8 cellular contexts compared by ENCODE assay signal in genomic region chr11:86116386-86116726, GRCh38. TPM values are rescaled to one million over a fixed set of nuclear protein-coding genes. Genes with fewer than 3 reads are reported as not detected.
A peak's percentile ranks its signal among the peaks of the same experiment; 100 is the strongest.
DNase-seq lines count a peak whose midpoint lies in the region; ATAC-seq, FAIRE-seq and TF ChIP-seq lines count a peak whose summit lies in the region.

No MANE protein-coding gene starts in this region.

- H3K36me3 ChIP-seq in keratinocyte (ENCODE audit: control insufficient read depth in 2 of 2, extremely low read depth in 1 of 2, insufficient read depth in 2 of 2, low read length in 2 of 2): no peaks in the 10 kb centered on the region
- H3K36me3 ChIP-seq in A673 (ENCODE audit: insufficient read depth, low read length, poor library complexity, severe bottlenecking): no peaks in the 10 kb centered on the region

- intact Hi-C loops in activated naive CD4-positive, alpha-beta T cell treated with anti-CD3 and anti-CD28 coated beads for 36 hours (cut with micrococcal nuclease): loop anchor here (1.0 to 2.0 kb wide), 9 partner anchors 8 to 488 kb away; partner anchors contain the start of genes PICALM and TMEM126B
- intact Hi-C loops in activated B cell treated with CpG ODN at 0.5 μM for 24 hours (cut with micrococcal nuclease) (loop anchor here (1.0 to 2.0 kb wide), 5 partner anchors 16 to 77 kb away; partner anchors contain the start of gene PICALM), A673 (cut with micrococcal nuclease; ENCODE audit: unreplicated experiment) (no loop called here)

- no peaks in the 10 kb centered on the region for H3K36me3 Mint-ChIP-seq in activated naive CD4-positive, alpha-beta T cell treated with anti-CD3 and anti-CD28 coated beads for 36 hours (ENCODE audit: low read depth)
- H3K36me3 Mint-ChIP-seq in activated B cell treated with CpG ODN at 0.5 μM for 24 hours (ENCODE audit: low read depth): no peaks in the 10 kb centered on the region

- dilution Hi-C loops in keratinocyte (cut with MboI; ENCODE audit: extremely low pct_ligation_motif_present, low sequenced_read_pairs): no loop called here

- H3K27ac ChIP-seq in keratinocyte (ENCODE audit: control insufficient read depth, insufficient read depth, low read length): peak overlapping the region; percentile 86
- H3K27ac ChIP-seq in A673 (ENCODE audit: low read depth, low read length, poor library complexity, severe bottlenecking): no peak overlapping the region

- CTCF ChIA-PET in activated naive CD4-positive, alpha-beta T cell treated with anti-CD3 and anti-CD28 coated beads for 36 hours (lab: Charles Lee): interaction anchor here (1.1 to 4.1 kb wide), 6 partner anchors 8 to 77 kb away, joined by 3 to 14 read pairs (median 4); no protein-coding TSS in a partner anchor
- CTCF ChIA-PET in activated B cell treated with CpG ODN at 0.5 μM for 24 hours (lab: Charles Lee) (interaction anchor here (2.3 to 3.1 kb wide), 3 partner anchors 48 to 77 kb away, joined by 5 to 17 read pairs (median 11); partner anchors contain the start of gene PICALM), A673 (lab: Charles Lee) (interaction anchor here (0.5 kb wide), 1 partner anchor 16 kb away, joined by 5 read pairs; no protein-coding TSS in a partner anchor)

- no peaks in the 10 kb centered on the region for H4K20me1 ChIP-seq in keratinocyte (ENCODE audit: control insufficient read depth, extremely low read depth, insufficient read depth, low read length)

- H3K27ac Mint-ChIP-seq in activated naive CD4-positive, alpha-beta T cell treated with anti-CD3 and anti-CD28 coated beads for 36 hours: peak overlapping the region; percentile 17
- H3K27ac Mint-ChIP-seq in activated B cell treated with CpG ODN at 0.5 μM for 24 hours: peak overlapping the region; percentile 87

- H2AFZ ChIP-seq in keratinocyte (ENCODE audit: control insufficient read depth, low read length): peak overlapping the region; percentile 31

- H3K27me3 ChIP-seq in keratinocyte (ENCODE audit: control insufficient read depth, extremely low read depth, insufficient read depth, low read length) (no peaks in the 10 kb centered on the region), A673 (replicated peaks; ENCODE audit: insufficient read depth, low read depth, low read length, poor library complexity) (no peaks in the 10 kb centered on the region)

- FAIRE-seq in keratinocyte (lab: Jason Lieb, UNC): no peak

- peak; percentile 57 for DNase-seq in activated naive CD4-positive, alpha-beta T cell treated with anti-CD3 and anti-CD28 coated beads for 36 hours
- no peak for DNase-seq in activated naive CD4-positive, alpha-beta T cell (lab: John Stamatoyannopoulos, UW)
- DNase-seq in activated B cell treated with CpG ODN at 0.5 μM for 24 hours: no peak
- DNase-seq in keratinocyte (ENCODE audit: low read depth, low spot score): no peak
- no peak for DNase-seq in NCI-H2171 treated with DMSO at 0.1 percent for 48 hours (lab: John Stamatoyannopoulos, UW)
- no peak for DNase-seq in NCI-H1436 (lab: John Stamatoyannopoulos, UW)
- no peak for DNase-seq in A673 (ENCODE audit: low spot score)

- no TSS peak for BruUV-seq in A673 (replicated peaks; lab: Mats Ljungman, UMichigan)

- H3K9me1 ChIP-seq in keratinocyte (ENCODE audit: control insufficient read depth, extremely low read depth, insufficient read depth, low read length): no peaks in the 10 kb centered on the region

- ATAC-seq in HG03025 (IDR thresholded peaks at IDR 0.05; ENCODE audit: low FRiP score, unreplicated experiment) (peak; percentile 88), activated B cell treated with CpG ODN at 0.5 μM for 24 hours (ENCODE audit: low read depth) (peak; percentile 95)

- peak overlapping the region; percentile 68 for H3K9ac ChIP-seq in keratinocyte (ENCODE audit: control insufficient read depth, extremely low read depth, insufficient read depth, low read length)

- H3K27me3 Mint-ChIP-seq in activated naive CD4-positive, alpha-beta T cell treated with anti-CD3 and anti-CD28 coated beads for 36 hours (ENCODE audit: low read depth): peaks cover 5% of the 10 kb centered on the region
- H3K27me3 Mint-ChIP-seq in activated B cell treated with CpG ODN at 0.5 μM for 24 hours: no peaks in the 10 kb centered on the region

- H3K4me1 Mint-ChIP-seq in activated naive CD4-positive, alpha-beta T cell treated with anti-CD3 and anti-CD28 coated beads for 36 hours (ENCODE audit: low read depth): peaks cover 28% of the 10 kb centered on the region
- peaks cover 21% of the 10 kb centered on the region for H3K4me1 Mint-ChIP-seq in activated B cell treated with CpG ODN at 0.5 μM for 24 hours

- no peak for TF ChIP-seq CTCF in activated B cell treated with CpG ODN at 0.5 μM for 24 hours (IDR thresholded peaks at IDR 0.05)
- TF ChIP-seq CTCF in keratinocyte (optimal IDR thresholded peaks at IDR 0.05 in 1 of 3, IDR thresholded peaks at IDR 0.05 in 1 of 3, conservative IDR thresholded peaks at IDR 0.05 in 1 of 3; ENCODE audit: extremely low read depth in 1 of 3, insufficient read depth in 2 of 3, low read length in 3 of 3): no peak
- TF ChIP-seq CTCF in A673 (conservative IDR thresholded peaks at IDR 0.05; ENCODE audit: low read depth, low read length): no peak

- H3K4me1 ChIP-seq in keratinocyte (ENCODE audit: control insufficient read depth, extremely low read depth, insufficient read depth, low read length) (peaks cover 25% of the 10 kb centered on the region), A673 (ENCODE audit: insufficient read depth, low read length, poor library complexity, severe bottlenecking) (no peaks in the 10 kb centered on the region)

- H3K9me3 ChIP-seq in keratinocyte (ENCODE audit: control insufficient read depth, low read depth, low read length) (no peaks in the 10 kb centered on the region), A673 (ENCODE audit: low read depth, low read length, poor library complexity, severe bottlenecking) (no peaks in the 10 kb centered on the region)

- no peak overlapping the region for H3K4me3 Mint-ChIP-seq in activated naive CD4-positive, alpha-beta T cell treated with anti-CD3 and anti-CD28 coated beads for 36 hours
- H3K4me3 Mint-ChIP-seq in activated B cell treated with CpG ODN at 0.5 μM for 24 hours: peak overlapping the region; percentile 46

- H3K4me2 ChIP-seq in keratinocyte (ENCODE audit: control insufficient read depth, extremely low read depth, insufficient read depth, low read depth, low read length): peak overlapping the region; percentile 67

- H3K9me3 Mint-ChIP-seq in activated naive CD4-positive, alpha-beta T cell treated with anti-CD3 and anti-CD28 coated beads for 36 hours: no peaks in the 10 kb centered on the region
- H3K9me3 Mint-ChIP-seq in activated B cell treated with CpG ODN at 0.5 μM for 24 hours: no peaks in the 10 kb centered on the region

- H3K4me3 ChIP-seq in keratinocyte (ENCODE audit: control insufficient read depth in 2 of 3, extremely low read depth in 1 of 3, insufficient read depth in 2 of 3, low read depth in 1 of 3, low read length in 3 of 3) (peak overlapping the region in 1 of 3 experiments; percentile 16), A673 (ENCODE audit: low read depth, low read length, poor library complexity, severe bottlenecking) (no peak overlapping the region)

- POLR2A ChIA-PET in activated B cell treated with CpG ODN at 0.5 μM for 24 hours (lab: Charles Lee) (interaction anchor here (0.5 to 3.0 kb wide), 8 partner anchors 12 to 188 kb away, joined by 3 to 16 read pairs (median 4); partner anchors contain the start of gene PICALM), A673 (lab: Charles Lee; ENCODE audit: low non-redundant PET) (interaction anchor here (0.6 kb wide), 1 partner anchor 18 kb away, joined by 13 read pairs; no protein-coding TSS in a partner anchor)

- no peaks in the 10 kb centered on the region for H3K79me2 ChIP-seq in keratinocyte (ENCODE audit: control insufficient read depth, insufficient read depth, low read length)

RNA-seq across cellular contexts. Expression of gene PICALM, which starts 47.5 kb away (rescaled TPM):
- total RNA-seq in activated naive CD4-positive, alpha-beta T cell treated with anti-CD3 and anti-CD28 coated beads for 36 hours: 10 to 100 TPM; 38.6 to 42.3 TPM
- total RNA-seq in activated B cell treated with CpG ODN at 0.5 μM for 24 hours (118 and 139 TPM in 2 replicates), A673 (2021) (168 and 174 TPM in 2 replicates)
- polyA plus RNA-seq in keratinocyte: 265 to 313 TPM (median 293 TPM) in 3 replicates
- 265 TPM for polyA plus RNA-seq in keratinocyte (2011; ENCODE audit: low read depth)
- polyA plus RNA-seq in keratinocyte (2011; cell fraction: cytosol; rRNA removed): 168 and 340 TPM in 2 replicates
- polyA plus RNA-seq in keratinocyte (2011; cell fraction: nucleus; rRNA removed): 353 and 393 TPM in 2 replicates
- polyA plus RNA-seq in keratinocyte (2012; ENCODE audit: low replicate concordance): 125 and 152 TPM in 2 replicates
- 198 to 513 TPM (median 466 TPM) in 3 replicates for polyA minus RNA-seq in keratinocyte
- 283 TPM for polyA minus RNA-seq in keratinocyte (2011; cell fraction: cytosol; rRNA and poly(A)+ RNA removed)
- 343 and 577 TPM in 2 replicates for polyA minus RNA-seq in keratinocyte (2011; cell fraction: nucleus; rRNA and poly(A)+ RNA removed)
